25 cellular contexts compared by ENCODE assay signal in genomic region chr11:30316237-30316636, GRCh38.
"Had no signal": no experiment of that assay in that cellular context is flagged by ENCODE, and none has a peak within 500 bp of the region (broad histone marks: within the 10 kb centered on the region; RNA-seq: fewer than 3 reads in every experiment).

No MANE protein-coding gene starts in this region.

- H3K27ac ChIP-seq: coronary artery, esophagus muscularis mucosa, foreskin keratinocyte, heart right ventricle, left lung, neural progenitor cell, prostate gland, sigmoid colon, testis, tibial artery had no signal

- H3K27me3 ChIP-seq: esophagus muscularis mucosa, sigmoid colon, testis had no signal

- H3K36me3 ChIP-seq: esophagus muscularis mucosa, heart right ventricle, left lung, neural progenitor cell, prostate gland, sigmoid colon, tibial artery had no signal

- FAIRE-seq: endothelial cell of umbilical vein, islet of Langerhans had no signal

- H3K9me3 ChIP-seq: mucosa of descending colon, prostate gland, testis had no signal

- DNase-seq: dermis blood vessel endothelial cell; effector memory CD4-positive, alpha-beta T cell; foreskin keratinocyte; glutamatergic neuron; heart right ventricle; hippocampal formation; left cardiac atrium; left lung; mesenchymal stem cell; mucosa of descending colon; naive B cell; right cardiac atrium; sigmoid colon; stimulated activated CD4-positive, alpha-beta T cell treated with anti-CD3 and anti-CD28 coated beads, Interleukin-2, amount 100 ng/mL, for 24 hours; stimulated activated CD4-positive, alpha-beta T cell treated with anti-CD3 and anti-CD28 coated beads, Interleukin-4, amount 100 ng/mL, for 24 hours; stimulated activated naive CD8-positive, alpha-beta T cell treated with anti-CD3 and anti-CD28 coated beads, Interleukin-15, Interleukin-2, amounts not matched to agents 100 U/mL and 50 U/mL, for 24 hours; substantia nigra; testis; tibial artery had no signal

- H3K9ac ChIP-seq: neural progenitor cell had no signal

- H3K4me1 ChIP-seq: esophagus muscularis mucosa, foreskin keratinocyte, heart right ventricle, left lung, neural progenitor cell, prostate gland, sigmoid colon, testis, tibial artery had no signal

- ATAC-seq: foreskin keratinocyte; heart right ventricle; left cardiac atrium; left lung; mucosa of descending colon; right cardiac atrium; stimulated activated naive CD8-positive, alpha-beta T cell treated with anti-CD3 and anti-CD28 coated beads, Interleukin-15, Interleukin-2, amounts not matched to agents 100 U/mL and 50 U/mL, for 24 hours had no signal

- H3K4me3 ChIP-seq: coronary artery, esophagus muscularis mucosa, heart right ventricle, left lung, mucosa of descending colon, neural progenitor cell, prostate gland, sigmoid colon, testis, tibial artery had no signal
